ENCODE assay signal across 1 cellular context in genomic region chr16:84630009-84630408, GRCh38.
TF ChIP-seq lines count a peak whose summit lies in the region.

No MANE protein-coding gene starts in this region.

TF ChIP-seq in HEK293, 187 proteins besides CTCF, POLR2A, EP300 and RAD21 (continued from another document and continues in another):
- TF ChIP-seq, protein P1, sequence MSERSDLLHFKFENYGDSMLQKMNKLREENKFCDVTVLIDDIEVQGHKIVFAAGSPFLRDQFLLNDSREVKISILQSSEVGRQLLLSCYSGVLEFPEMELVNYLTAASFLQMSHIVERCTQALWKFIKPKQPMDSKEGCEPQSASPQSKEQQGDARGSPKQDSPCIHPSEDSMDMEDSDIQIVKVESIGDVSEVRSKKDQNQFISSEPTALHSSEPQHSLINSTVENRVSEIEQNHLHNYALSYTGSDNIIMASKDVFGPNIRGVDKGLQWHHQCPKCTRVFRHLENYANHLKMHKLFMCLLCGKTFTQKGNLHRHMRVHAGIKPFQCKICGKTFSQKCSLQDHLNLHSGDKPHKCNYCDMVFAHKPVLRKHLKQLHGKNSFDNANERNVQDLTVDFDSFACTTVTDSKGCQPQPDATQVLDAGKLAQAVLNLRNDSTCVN (tag by site-specific recombination; optimal IDR thresholded peaks at IDR 0.05): no peak
- TF ChIP-seq ZSCAN4 (tag by site-specific recombination; IDR thresholded peaks at IDR 0.05) (no peak), ZNF423 (tag by site-specific recombination; IDR thresholded peaks at IDR 0.05) (no peak), ZNF48 (tag by site-specific recombination; IDR thresholded peaks at IDR 0.05) (no peak), OSR2 (tag by site-specific recombination; IDR thresholded peaks at IDR 0.05) (no peak), ZSCAN5A (tag by site-specific recombination; IDR thresholded peaks at IDR 0.05) (no peak), ZNF645 (tag by site-specific recombination; IDR thresholded peaks at IDR 0.05) (no peak), ZNF585B (tag by site-specific recombination; IDR thresholded peaks at IDR 0.05) (no peak), INSM2 (tag by site-specific recombination; IDR thresholded peaks at IDR 0.05) (no peak), ZNF223 (tag by site-specific recombination; IDR thresholded peaks at IDR 0.05) (no peak), ZNF398 (tag by site-specific recombination; IDR thresholded peaks at IDR 0.05) (no peak), ZNF37A (tag by site-specific recombination; IDR thresholded peaks at IDR 0.05) (no peak), SP3 (tag by site-specific recombination; IDR thresholded peaks at IDR 0.05) (peak; percentile 28; the same call in 1 of the 2 replicates), ZNF558 (tag by site-specific recombination; IDR thresholded peaks at IDR 0.05) (peak; percentile 74; the same call in 1 of the 2 replicates), ZNF521 (tag by site-specific recombination; IDR thresholded peaks at IDR 0.05) (no peak), ZNF2 (tag by site-specific recombination; IDR thresholded peaks at IDR 0.05) (no peak), ZNF433 (tag by site-specific recombination; IDR thresholded peaks at IDR 0.05; ENCODE audit: low read depth) (0 out of 2 replicates have a peak, but pooled peaks have one; percentile 24), ZNF843 (tag by site-specific recombination; IDR thresholded peaks at IDR 0.05) (no peak), ZNF335 (tag by site-specific recombination; conservative IDR thresholded peaks at IDR 0.05) (no peak), ZNF548 (tag by site-specific recombination; IDR thresholded peaks at IDR 0.05) (no peak), ZNF544 (tag by site-specific recombination; IDR thresholded peaks at IDR 0.05) (no peak), ZNF560 (tag by site-specific recombination; IDR thresholded peaks at IDR 0.05; ENCODE audit: borderline replicate concordance) (0 out of 2 replicates have a peak, but pooled peaks have one; percentile 68), ZNF354C (tag by site-specific recombination; IDR thresholded peaks at IDR 0.05; ENCODE audit: borderline replicate concordance, low read depth) (no peak), KLF8 (tag by site-specific recombination; IDR thresholded peaks at IDR 0.05) (no peak), ZNF76 (tag by site-specific recombination; IDR thresholded peaks at IDR 0.05; ENCODE audit: borderline replicate concordance, low read depth) (no peak), TCF7L2 (IDR thresholded peaks at IDR 0.05; ENCODE audit: borderline replicate concordance, low read depth, low read length) (no peak), ZNF596 (tag by site-specific recombination; IDR thresholded peaks at IDR 0.05) (no peak), ZNF26 (tag by site-specific recombination; IDR thresholded peaks at IDR 0.05) (no peak), ZNF274 (IDR thresholded peaks at IDR 0.05; ENCODE audit: low read length) (no peak), ZNF274 (tag by site-specific recombination; IDR thresholded peaks at IDR 0.05; ENCODE audit: borderline replicate concordance) (no peak), MZF1 (tag by site-specific recombination; IDR thresholded peaks at IDR 0.05; ENCODE audit: borderline replicate concordance) (peak; percentile 52; the same call in 1 of the 2 replicates), ZNF571 (tag by site-specific recombination; IDR thresholded peaks at IDR 0.05) (no peak), ZNF791 (tag by site-specific recombination; IDR thresholded peaks at IDR 0.05) (peak; percentile 44; the same call in 1 of the 2 replicates), ZIC2 (tag by site-specific recombination; IDR thresholded peaks at IDR 0.05) (no peak)
- TF ChIP-seq, protein P2, sequence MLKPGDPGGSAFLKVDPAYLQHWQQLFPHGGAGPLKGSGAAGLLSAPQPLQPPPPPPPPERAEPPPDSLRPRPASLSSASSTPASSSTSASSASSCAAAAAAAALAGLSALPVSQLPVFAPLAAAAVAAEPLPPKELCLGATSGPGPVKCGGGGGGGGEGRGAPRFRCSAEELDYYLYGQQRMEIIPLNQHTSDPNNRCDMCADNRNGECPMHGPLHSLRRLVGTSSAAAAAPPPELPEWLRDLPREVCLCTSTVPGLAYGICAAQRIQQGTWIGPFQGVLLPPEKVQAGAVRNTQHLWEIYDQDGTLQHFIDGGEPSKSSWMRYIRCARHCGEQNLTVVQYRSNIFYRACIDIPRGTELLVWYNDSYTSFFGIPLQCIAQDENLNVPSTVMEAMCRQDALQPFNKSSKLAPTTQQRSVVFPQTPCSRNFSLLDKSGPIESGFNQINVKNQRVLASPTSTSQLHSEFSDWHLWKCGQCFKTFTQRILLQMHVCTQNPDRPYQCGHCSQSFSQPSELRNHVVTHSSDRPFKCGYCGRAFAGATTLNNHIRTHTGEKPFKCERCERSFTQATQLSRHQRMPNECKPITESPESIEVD (tag by site-specific recombination; IDR thresholded peaks at IDR 0.05): no peak
- TF ChIP-seq, protein P3, sequence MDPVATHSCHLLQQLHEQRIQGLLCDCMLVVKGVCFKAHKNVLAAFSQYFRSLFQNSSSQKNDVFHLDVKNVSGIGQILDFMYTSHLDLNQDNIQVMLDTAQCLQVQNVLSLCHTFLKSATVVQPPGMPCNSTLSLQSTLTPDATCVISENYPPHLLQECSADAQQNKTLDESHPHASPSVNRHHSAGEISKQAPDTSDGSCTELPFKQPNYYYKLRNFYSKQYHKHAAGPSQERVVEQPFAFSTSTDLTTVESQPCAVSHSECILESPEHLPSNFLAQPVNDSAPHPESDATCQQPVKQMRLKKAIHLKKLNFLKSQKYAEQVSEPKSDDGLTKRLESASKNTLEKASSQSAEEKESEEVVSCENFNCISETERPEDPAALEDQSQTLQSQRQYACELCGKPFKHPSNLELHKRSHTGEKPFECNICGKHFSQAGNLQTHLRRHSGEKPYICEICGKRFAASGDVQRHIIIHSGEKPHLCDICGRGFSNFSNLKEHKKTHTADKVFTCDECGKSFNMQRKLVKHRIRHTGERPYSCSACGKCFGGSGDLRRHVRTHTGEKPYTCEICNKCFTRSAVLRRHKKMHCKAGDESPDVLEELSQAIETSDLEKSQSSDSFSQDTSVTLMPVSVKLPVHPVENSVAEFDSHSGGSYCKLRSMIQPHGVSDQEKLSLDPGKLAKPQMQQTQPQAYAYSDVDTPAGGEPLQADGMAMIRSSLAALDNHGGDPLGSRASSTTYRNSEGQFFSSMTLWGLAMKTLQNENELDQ (tag by site-specific recombination; IDR thresholded peaks at IDR 0.05; ENCODE audit: low read depth): no peak
- TF ChIP-seq, protein P4, sequence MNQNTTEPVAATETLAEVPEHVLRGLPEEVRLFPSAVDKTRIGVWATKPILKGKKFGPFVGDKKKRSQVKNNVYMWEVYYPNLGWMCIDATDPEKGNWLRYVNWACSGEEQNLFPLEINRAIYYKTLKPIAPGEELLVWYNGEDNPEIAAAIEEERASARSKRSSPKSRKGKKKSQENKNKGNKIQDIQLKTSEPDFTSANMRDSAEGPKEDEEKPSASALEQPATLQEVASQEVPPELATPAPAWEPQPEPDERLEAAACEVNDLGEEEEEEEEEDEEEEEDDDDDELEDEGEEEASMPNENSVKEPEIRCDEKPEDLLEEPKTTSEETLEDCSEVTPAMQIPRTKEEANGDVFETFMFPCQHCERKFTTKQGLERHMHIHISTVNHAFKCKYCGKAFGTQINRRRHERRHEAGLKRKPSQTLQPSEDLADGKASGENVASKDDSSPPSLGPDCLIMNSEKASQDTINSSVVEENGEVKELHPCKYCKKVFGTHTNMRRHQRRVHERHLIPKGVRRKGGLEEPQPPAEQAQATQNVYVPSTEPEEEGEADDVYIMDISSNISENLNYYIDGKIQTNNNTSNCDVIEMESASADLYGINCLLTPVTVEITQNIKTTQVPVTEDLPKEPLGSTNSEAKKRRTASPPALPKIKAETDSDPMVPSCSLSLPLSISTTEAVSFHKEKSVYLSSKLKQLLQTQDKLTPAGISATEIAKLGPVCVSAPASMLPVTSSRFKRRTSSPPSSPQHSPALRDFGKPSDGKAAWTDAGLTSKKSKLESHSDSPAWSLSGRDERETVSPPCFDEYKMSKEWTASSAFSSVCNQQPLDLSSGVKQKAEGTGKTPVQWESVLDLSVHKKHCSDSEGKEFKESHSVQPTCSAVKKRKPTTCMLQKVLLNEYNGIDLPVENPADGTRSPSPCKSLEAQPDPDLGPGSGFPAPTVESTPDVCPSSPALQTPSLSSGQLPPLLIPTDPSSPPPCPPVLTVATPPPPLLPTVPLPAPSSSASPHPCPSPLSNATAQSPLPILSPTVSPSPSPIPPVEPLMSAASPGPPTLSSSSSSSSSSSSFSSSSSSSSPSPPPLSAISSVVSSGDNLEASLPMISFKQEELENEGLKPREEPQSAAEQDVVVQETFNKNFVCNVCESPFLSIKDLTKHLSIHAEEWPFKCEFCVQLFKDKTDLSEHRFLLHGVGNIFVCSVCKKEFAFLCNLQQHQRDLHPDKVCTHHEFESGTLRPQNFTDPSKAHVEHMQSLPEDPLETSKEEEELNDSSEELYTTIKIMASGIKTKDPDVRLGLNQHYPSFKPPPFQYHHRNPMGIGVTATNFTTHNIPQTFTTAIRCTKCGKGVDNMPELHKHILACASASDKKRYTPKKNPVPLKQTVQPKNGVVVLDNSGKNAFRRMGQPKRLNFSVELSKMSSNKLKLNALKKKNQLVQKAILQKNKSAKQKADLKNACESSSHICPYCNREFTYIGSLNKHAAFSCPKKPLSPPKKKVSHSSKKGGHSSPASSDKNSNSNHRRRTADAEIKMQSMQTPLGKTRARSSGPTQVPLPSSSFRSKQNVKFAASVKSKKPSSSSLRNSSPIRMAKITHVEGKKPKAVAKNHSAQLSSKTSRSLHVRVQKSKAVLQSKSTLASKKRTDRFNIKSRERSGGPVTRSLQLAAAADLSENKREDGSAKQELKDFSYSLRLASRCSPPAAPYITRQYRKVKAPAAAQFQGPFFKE (tag by site-specific recombination; IDR thresholded peaks at IDR 0.05; ENCODE audit: borderline replicate concordance): no peak
